ENCODE assay signal across 14 cellular contexts in genomic region chr13:95233026-95233635, GRCh38.
"Had no signal": no experiment of that assay in that cellular context is flagged by ENCODE, and none has a peak within 500 bp of the region (broad histone marks: within the 10 kb centered on the region; RNA-seq: fewer than 3 reads in every experiment).

No MANE protein-coding gene starts in this region.

- H3K27ac Mint-ChIP-seq: activated B cell treated with CpG ODN at 0.5 μM for 24 hours; stimulated activated naive B cell treated with anti-CD40 and anti-IgM and Interleukin-4, amounts not matched to agents 10 μg/mL and 1 μg/mL and 100 μg/mL, for 72 hours had no signal

- H3K4me1 ChIP-seq: adrenal gland, colonic mucosa, gastroesophageal sphincter, right atrium auricular region, tibial nerve, vagina had no signal

- H3K4me3 ChIP-seq: adrenal gland, colonic mucosa, gastroesophageal sphincter, lower lobe of right lung, right atrium auricular region, tibial nerve, vagina had no signal

- H3K27me3 ChIP-seq: adrenal gland, colonic mucosa, gastroesophageal sphincter, right atrium auricular region, tibial nerve, vagina had no signal

- H3K27ac ChIP-seq: adrenal gland, colonic mucosa, gastroesophageal sphincter, lower lobe of right lung, right atrium auricular region, tibial nerve, vagina had no signal

- H3K9me3 Mint-ChIP-seq: activated B cell treated with CpG ODN at 0.5 μM for 24 hours had no signal

- H3K27me3 Mint-ChIP-seq: activated B cell treated with CpG ODN at 0.5 μM for 24 hours; stimulated activated naive B cell treated with anti-CD40 and anti-IgM and Interleukin-4, amounts not matched to agents 10 μg/mL and 1 μg/mL and 100 μg/mL, for 72 hours had no signal

- H3K36me3 ChIP-seq: adrenal gland, colonic mucosa, gastroesophageal sphincter, lower lobe of right lung, right atrium auricular region, tibial nerve, vagina had no signal

- H3K9me3 ChIP-seq: adrenal gland, colonic mucosa, gastroesophageal sphincter, lower lobe of right lung, right atrium auricular region, tibial nerve, vagina had no signal

- H3K4me3 Mint-ChIP-seq: activated B cell treated with CpG ODN at 0.5 μM for 24 hours; stimulated activated naive B cell treated with anti-CD40 and anti-IgM and Interleukin-4, amounts not matched to agents 10 μg/mL and 1 μg/mL and 100 μg/mL, for 72 hours had no signal

- DNase-seq: activated B cell treated with CpG ODN at 0.5 μM for 24 hours; activated naive CD4-positive, alpha-beta T cell treated with anti-CD3 and anti-CD28 coated beads, Interleukin-2, amount 50 U/mL, for 16 hours; adrenal gland; caudate nucleus; colonic mucosa; effector CD4-positive, alpha-beta T cell; lower lobe of right lung; midbrain; posterior cingulate gyrus; stimulated activated naive B cell treated with anti-CD40 and anti-IgM and Interleukin-4, amounts not matched to agents 10 μg/mL and 1 μg/mL and 100 μg/mL, for 72 hours had no signal

- ATAC-seq: gastroesophageal sphincter; lower lobe of right lung; stimulated activated naive B cell treated with anti-CD40 and anti-IgM and Interleukin-4, amounts not matched to agents 10 μg/mL and 1 μg/mL and 100 μg/mL, for 72 hours had no signal
